ENCODE assay signal across 9 cellular contexts in genomic region chr6:135129139-135129867, GRCh38. TPM values are rescaled to one million over a fixed set of nuclear protein-coding genes. Genes with fewer than 3 reads are reported as not detected.
DNase-seq lines count a peak whose midpoint lies in the region; ATAC-seq and TF ChIP-seq lines count a peak whose summit lies in the region.
"Had no signal": no experiment of that assay in that cellular context is flagged by ENCODE, and none has a peak within 500 bp of the region (broad histone marks: within the 10 kb centered on the region; RNA-seq: fewer than 3 reads in every experiment).

No MANE protein-coding gene starts in this region.

- peak; percentile 16 for DNase-seq in M059J (ENCODE audit: low read depth)
- DNase-seq in GM19238 (ENCODE audit: insufficient read length, low spot score), result no peak
- no peak for DNase-seq in NCI-H2081 treated with DMSO at 0.1 percent for 48 hours (lab: John Stamatoyannopoulos, UW)
- no peak for DNase-seq in MG63
- DNase-seq in RWPE1 (ENCODE audit: low spot score), result no peak
- DNase-seq: NCI-H146 had no signal

- H3K27ac Mint-ChIP-seq in dendritic cell treated with granulocyte-macrophage colony-stimulating factor and Interleukin-4, amounts not matched to agents 40 ng/mL and 50 ng/mL, for 4 days, result peak overlapping the region; percentile 9

- CTCF ChIA-PET in RWPE1 (lab: Yijun Ruan, JAX), result no interaction called here

- peak; percentile 73 for ATAC-seq in GM18511 (IDR thresholded peaks at IDR 0.05; ENCODE audit: unreplicated experiment)
- peak; percentile 47 for ATAC-seq in GM21737 (IDR thresholded peaks at IDR 0.05; ENCODE audit: unreplicated experiment)

- no peaks in the 10 kb centered on the region for H3K9me3 Mint-ChIP-seq in dendritic cell treated with granulocyte-macrophage colony-stimulating factor and Interleukin-4, amounts not matched to agents 40 ng/mL and 50 ng/mL, for 4 days

- H3K9me3 ChIP-seq in MG63, result no peaks in the 10 kb centered on the region

- intact Hi-C loops in dendritic cell treated with granulocyte-macrophage colony-stimulating factor and Interleukin-4, amounts not matched to agents 40 ng/mL and 50 ng/mL, for 4 days (cut with micrococcal nuclease), result no loop called here

- no peak overlapping the region for H3K4me3 Mint-ChIP-seq in dendritic cell treated with granulocyte-macrophage colony-stimulating factor and Interleukin-4, amounts not matched to agents 40 ng/mL and 50 ng/mL, for 4 days

- H3K27me3 ChIP-seq in MG63, result no peaks in the 10 kb centered on the region

- POLR2A ChIA-PET in RWPE1 (lab: Yijun Ruan, JAX; ENCODE audit: low non-redundant PET), result no interaction called here

- H3K27me3 Mint-ChIP-seq in dendritic cell treated with granulocyte-macrophage colony-stimulating factor and Interleukin-4, amounts not matched to agents 40 ng/mL and 50 ng/mL, for 4 days, result no peaks in the 10 kb centered on the region

- no peak for TF ChIP-seq CTCF in RWPE1 (conservative IDR thresholded peaks at IDR 0.05; ENCODE audit: low read depth)

- no peak overlapping the region for H3K4me3 ChIP-seq in MG63

- no peaks in the 10 kb centered on the region for H3K36me3 ChIP-seq in MG63

- H3K27ac ChIP-seq in RWPE1, result no peak overlapping the region

- H3K4me1 Mint-ChIP-seq in dendritic cell treated with granulocyte-macrophage colony-stimulating factor and Interleukin-4, amounts not matched to agents 40 ng/mL and 50 ng/mL, for 4 days (ENCODE audit: low read depth), result peaks cover 21% of the 10 kb centered on the region

- H3K36me3 Mint-ChIP-seq in dendritic cell treated with granulocyte-macrophage colony-stimulating factor and Interleukin-4, amounts not matched to agents 40 ng/mL and 50 ng/mL, for 4 days (ENCODE audit: low read depth), result no peaks in the 10 kb centered on the region

RNA-seq across cellular contexts. Expression of gene MYB, which starts 51.8 kb away (rescaled TPM):
- total RNA-seq in M059J (2014; rRNA removed; shearing (Covaris generic)), result 5.1 and 7.4 TPM in 2 replicates
- total RNA-seq in MG63 (2014; rRNA removed; shearing (Covaris generic); ENCODE audit: low replicate concordance), result 1.5 TPM in 1 of 2 replicates, not detected in the other
